ENCODE assay signal across 8 cellular contexts in genomic region chr2:160429248-160430000, GRCh38.
DNase-seq lines count a peak whose midpoint lies in the region; ATAC-seq and TF ChIP-seq lines count a peak whose summit lies in the region.

No MANE protein-coding gene starts in this region.

- H3K4me1 ChIP-seq in BLaER1 (peaks cover 35% of the 10 kb centered on the region), upper lobe of left lung (peaks cover 33 to 62% (median 42%) of the 10 kb centered on the region in 4 donors)

- no peaks in the 10 kb centered on the region for H4K20me1 ChIP-seq in BLaER1

- DNase-seq in NCI-H345 treated with DMSO at 0.1 percent for 48 hours (lab: John Stamatoyannopoulos, UW; ENCODE audit: unreplicated experiment): peak; percentile 38
- peak; percentile 33 for DNase-seq in amniotic stem cell (lab: John Stamatoyannopoulos, UW)
- no peak for DNase-seq in kidney epithelial cell (ENCODE audit: low read depth)
- no peak for DNase-seq in upper lobe of left lung

- H3K9me3 ChIP-seq in BLaER1 (peaks cover 9% of the 10 kb centered on the region), upper lobe of left lung (peaks cover 0 to 13% (median 2%) of the 10 kb centered on the region in 4 donors)

- H3K4me2 ChIP-seq in BLaER1: peak overlapping the region; percentile 72

- TF ChIP-seq POLR2A in upper lobe of left lung (IDR thresholded peaks at IDR 0.05): no peak

- peak; percentile 29 for ATAC-seq in GM18858 (IDR thresholded peaks at IDR 0.05; ENCODE audit: unreplicated experiment)
- peak in 1 of 2 donors; percentile 65 for ATAC-seq in upper lobe of left lung (ENCODE audit: low FRiP score in 2 of 2)
- ATAC-seq in GM18519 (IDR thresholded peaks at IDR 0.05; ENCODE audit: low FRiP score, unreplicated experiment): no peak
- ATAC-seq in GM21576 (IDR thresholded peaks at IDR 0.05; ENCODE audit: unreplicated experiment): no peak

- H3K4me3 ChIP-seq in BLaER1 (no peak overlapping the region), kidney epithelial cell (ENCODE audit: low read depth, low read length) (no peak overlapping the region), upper lobe of left lung (no peak overlapping the region)

- no peaks in the 10 kb centered on the region for H3K36me3 ChIP-seq in BLaER1
- H3K36me3 ChIP-seq in kidney epithelial cell (ENCODE audit: control insufficient read depth, insufficient read depth, low read length): no peaks in the 10 kb centered on the region
- no peaks in the 10 kb centered on the region for H3K36me3 ChIP-seq in upper lobe of left lung

- TF ChIP-seq CTCF in kidney epithelial cell (IDR thresholded peaks at IDR 0.05; ENCODE audit: insufficient read depth, low read length, poor library complexity, severe bottlenecking) (peak; percentile 34), upper lobe of left lung (IDR thresholded peaks at IDR 0.05) (peak in 5 of 6 experiments; percentile 40 to 54 (median 41))

- WGBS in upper lobe of left lung, 2 donors: 30 to 34% methylated on average over 1 of the region's 1 CpG

- no peak overlapping the region for H3K9ac ChIP-seq in BLaER1

- no peaks in the 10 kb centered on the region for H3K27me3 ChIP-seq in BLaER1
- H3K27me3 ChIP-seq in kidney epithelial cell (ENCODE audit: control insufficient read depth, insufficient read depth, low read length): no peaks in the 10 kb centered on the region
- H3K27me3 ChIP-seq in upper lobe of left lung: no peaks in the 10 kb centered on the region

- TF ChIP-seq EP300 in upper lobe of left lung (IDR thresholded peaks at IDR 0.05): no peak

- peak overlapping the region; percentile 47 for H3K27ac ChIP-seq in BLaER1
- H3K27ac ChIP-seq in upper lobe of left lung: peak overlapping the region in 3 of 4 donors; percentile 9 to 69 (median 46)

Comparison
In these comparisons a context has a peak if more than half of its experiments do, and no peak if none do; other contexts are left out.
1. DNase-seq: peak in NCI-H345 treated with DMSO at 0.1 percent for 48 hours (single experiment) and amniotic stem cell (single experiment); none in kidney epithelial cell (single experiment) and upper lobe of left lung (0 of 2).